Comparison of ENCODE assay signal across 15 cellular contexts in the genomic region with DNA sequence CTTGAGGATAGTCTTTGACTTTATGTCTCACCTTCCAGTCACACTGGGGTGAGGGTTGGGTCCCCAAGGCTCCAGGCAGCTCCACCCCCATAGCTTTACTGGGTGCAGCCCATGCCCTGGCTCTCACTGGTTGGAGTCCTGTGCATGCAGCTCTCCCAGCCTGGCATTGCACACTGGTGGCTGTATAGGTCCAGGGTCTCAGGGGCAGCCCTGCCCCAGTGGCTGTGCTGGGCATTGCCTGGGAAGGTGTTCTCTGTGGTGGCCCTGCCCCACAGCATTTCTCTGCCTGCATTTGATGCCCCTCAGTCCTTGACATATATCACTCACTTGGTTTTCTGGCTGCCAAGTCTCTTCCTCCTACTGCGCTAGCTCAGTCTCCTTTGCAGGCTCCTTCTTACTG. TPM values are rescaled to one million over a fixed set of nuclear protein-coding genes. Genes with fewer than 3 reads are reported as not detected.
DNase-seq lines count a peak whose midpoint lies in the region; ATAC-seq and TF ChIP-seq lines count a peak whose summit lies in the region.
"Had no signal": no experiment of that assay in that cellular context is flagged by ENCODE, and none has a peak within 500 bp of the region (broad histone marks: within the 10 kb centered on the region; RNA-seq: fewer than 3 reads in every experiment).

No MANE protein-coding gene starts in this region.

- H2BK15ac ChIP-seq in neuronal stem cell (ENCODE audit: low read length), result no peak overlapping the region

- ATAC-seq in activated T-cell treated with anti-CD3 and anti-CD28 coated beads, Interleukin-2, amount 50 U/mL, for 4 hours, result peak; percentile 23 to 30
- ATAC-seq in GM23338, result peak; percentile 53
- peak; percentile 25; the same call in 1 of the 2 replicates for ATAC-seq in WTC11

- no peak overlapping the region for H3K4ac ChIP-seq in neuronal stem cell (ENCODE audit: low read length)

- H3F3A ChIP-seq in GM23338 (replicated peaks; ENCODE audit: low read depth), result 0 out of 2 replicates have a peak, but pooled peaks cover 5% of the 10 kb centered on the region

- H3K4me1 Mint-ChIP-seq in activated T-cell treated with anti-CD3 and anti-CD28 coated beads, Interleukin-2, amount 50 U/mL, for 4 hours (ENCODE audit: low read depth), result no peaks in the 10 kb centered on the region
- H3K4me1 Mint-ChIP-seq in GM23338 (peaks cover 8% of the 10 kb centered on the region), WTC11 (peaks cover 4% of the 10 kb centered on the region)
- H3K4me1 Mint-ChIP-seq: CD14-positive monocyte had no signal

- no peak overlapping the region for H4K91ac ChIP-seq in neuronal stem cell (ENCODE audit: low read depth, low read length, poor library complexity)

- H3K36me3 ChIP-seq in GM23338 (ENCODE audit: insufficient read depth) (peaks cover 32% of the 10 kb centered on the region), neuronal stem cell (replicated peaks in 1 of 2; ENCODE audit: control insufficient read depth in 2 of 2, insufficient read depth in 2 of 2, low read length in 2 of 2) (peaks cover 10 to 39% of the 10 kb centered on the region in 2 donors), H7 (replicated peaks; ENCODE audit: control insufficient read depth, insufficient read depth, low read length) (peaks cover 15% of the 10 kb centered on the region)

- H3K79me1 ChIP-seq in neuronal stem cell (ENCODE audit: low read depth, low read length), result no peaks in the 10 kb centered on the region

- peaks cover 4% of the 10 kb centered on the region for H3K27me3 Mint-ChIP-seq in activated T-cell treated with anti-CD3 and anti-CD28 coated beads, Interleukin-2, amount 50 U/mL, for 4 hours (ENCODE audit: low read depth)
- peaks cover 12% of the 10 kb centered on the region for H3K27me3 Mint-ChIP-seq in GM23338 (ENCODE audit: insufficient read depth, low read depth, poor library complexity)
- H3K27me3 Mint-ChIP-seq in WTC11 (ENCODE audit: low read depth), result no peaks in the 10 kb centered on the region; the same call in 1 of the 2 replicates

- H3K4me3 Mint-ChIP-seq in activated T-cell treated with anti-CD3 and anti-CD28 coated beads, Interleukin-2, amount 50 U/mL, for 4 hours, result no peak overlapping the region
- no peak overlapping the region for H3K4me3 Mint-ChIP-seq in GM23338
- no peak overlapping the region for H3K4me3 Mint-ChIP-seq in WTC11
- H3K4me3 Mint-ChIP-seq: CD14-positive monocyte had no signal

- POLR2A ChIA-PET in WTC11 (lab: Charles Lee), result interaction anchor here (0.5 kb wide), 1 partner anchor 36 kb away, joined by 3 read pairs; no protein-coding TSS in a partner anchor

- peaks cover 6% of the 10 kb centered on the region; the same call in 1 of the 2 replicates for H4K20me1 ChIP-seq in GM23338 (replicated peaks; ENCODE audit: insufficient read depth)

- H3K27me3 ChIP-seq in GM23338 (ENCODE audit: insufficient read depth) (no peaks in the 10 kb centered on the region), neuronal stem cell (ENCODE audit: control insufficient read depth in 3 of 3, insufficient read depth in 3 of 3, low read depth in 1 of 3, low read length in 3 of 3) (peaks cover 0 to 8% (median 0%) of the 10 kb centered on the region in 3 experiments), H7 (ENCODE audit: control insufficient read depth, insufficient read depth, low read length) (no peaks in the 10 kb centered on the region; the same call in 1 of the 2 replicates)

- H2BK5ac ChIP-seq in neuronal stem cell (ENCODE audit: low read length), result no peak overlapping the region

- WGBS in neuronal stem cell (ENCODE audit: extremely low coverage in 2 of 2, insufficient read length in 2 of 2, insufficient replicate concordance in 1 of 2), 2 donors, result no CpG with 5 or more reads among the region's 1 CpG

- no peak overlapping the region for H3K4me3 ChIP-seq in GM23338
- H3K4me3 ChIP-seq in neuronal stem cell (ENCODE audit: low read length in 2 of 2), result peak overlapping the region in 1 of 2 donors; percentile 39
- no peak overlapping the region for H3K4me3 ChIP-seq in H7 (ENCODE audit: insufficient read depth, low read depth, low read length)

- H2BK120ac ChIP-seq in neuronal stem cell (ENCODE audit: low read depth, low read length), result no peak overlapping the region

- H3K79me2 ChIP-seq in GM23338 (replicated peaks; ENCODE audit: insufficient read depth), result no peaks in the 10 kb centered on the region

- CTCF ChIA-PET in WTC11 (lab: Charles Lee), result interaction anchor here (0.6 to 4.1 kb wide), 6 partner anchors 9 to 167 kb away, joined by 3 to 13 read pairs (median 4); no protein-coding TSS in a partner anchor

- H3K4me1 ChIP-seq in GM23338 (ENCODE audit: insufficient read depth) (no peaks in the 10 kb centered on the region; the same call in 1 of the 2 replicates), neuronal stem cell (ENCODE audit: control insufficient read depth in 2 of 2, insufficient read depth in 1 of 2, low read depth in 1 of 2, low read length in 2 of 2) (peaks cover 0 to under 1% of the 10 kb centered on the region in 2 donors)

- DNase-seq in activated T-cell treated with anti-CD3 and anti-CD28 coated beads, Interleukin-2, amount 50 U/mL, for 4 hours, result no peak
- no peak for DNase-seq in activated T-cell treated with anti-CD3 and anti-CD28 coated beads for 4 hours
- no peak for DNase-seq in GM23338 (ENCODE audit: low spot score)
- no peak for DNase-seq in WTC11 (ENCODE audit: low spot score)
- no peak for DNase-seq in neuronal stem cell (ENCODE audit: low spot score)
- DNase-seq in NCI-H2029 treated with DMSO at 0.1 percent for 48 hours (lab: John Stamatoyannopoulos, UW), result no peak
- no peak for DNase-seq in activated CD4-positive, CD25-positive, alpha-beta regulatory T cell treated with anti-CD3 and anti-CD28 coated beads, Interleukin-2, amount 50 U/mL, for 72 hours
- DNase-seq in H7, result no peak
- DNase-seq: Karpas-422, NCI-H1105 treated with DMSO at 0.1 percent for 48 hours, NCI-H187, NCI-H2171 treated with DMSO at 0.1 percent for 48 hours, NCI-H510A, T-helper 1 cell had no signal

- H3K36me3 Mint-ChIP-seq in activated T-cell treated with anti-CD3 and anti-CD28 coated beads, Interleukin-2, amount 50 U/mL, for 4 hours (ENCODE audit: insufficient read depth), result peaks cover 29% of the 10 kb centered on the region
- peaks cover 33% of the 10 kb centered on the region for H3K36me3 Mint-ChIP-seq in GM23338 (ENCODE audit: low read depth)
- peaks cover 30% of the 10 kb centered on the region for H3K36me3 Mint-ChIP-seq in WTC11

- H3K23ac ChIP-seq in neuronal stem cell (ENCODE audit: low read depth, low read length, poor library complexity), result no peak overlapping the region

- H2AFZ ChIP-seq in GM23338, result no peak overlapping the region
- H2AFZ ChIP-seq in neuronal stem cell (ENCODE audit: low read length), result no peak overlapping the region

- TF ChIP-seq CTCF in GM23338 (conservative IDR thresholded peaks at IDR 0.05; ENCODE audit: low read depth in 2 of 2) (no peak; a peak in 1 of 4 replicates), WTC11 (IDR thresholded peaks at IDR 0.05) (no peak)

- H3K14ac ChIP-seq in neuronal stem cell (ENCODE audit: low read length), result no peak overlapping the region

- H3K9me3 ChIP-seq in neuronal stem cell (replicated peaks in 1 of 2; ENCODE audit: control insufficient read depth in 2 of 2, insufficient read depth in 1 of 2, low read depth in 1 of 2, low read length in 2 of 2), result no peaks in the 10 kb centered on the region

- no peak overlapping the region for H2AK5ac ChIP-seq in neuronal stem cell (ENCODE audit: low read depth, low read length)

- H3K9me3 Mint-ChIP-seq in activated T-cell treated with anti-CD3 and anti-CD28 coated beads, Interleukin-2, amount 50 U/mL, for 4 hours, result no peaks in the 10 kb centered on the region
- H3K9me3 Mint-ChIP-seq in GM23338 (no peaks in the 10 kb centered on the region), WTC11 (no peaks in the 10 kb centered on the region)
- H3K9me3 Mint-ChIP-seq: CD14-positive monocyte had no signal

- peak overlapping the region; percentile 48 for H3K18ac ChIP-seq in neuronal stem cell (ENCODE audit: low read length)

- no peak overlapping the region for H3K9ac ChIP-seq in neuronal stem cell (ENCODE audit: low read depth, low read length, poor library complexity)

- H3K4me2 ChIP-seq in GM23338 (no peak overlapping the region), neuronal stem cell (ENCODE audit: insufficient read depth, low read length, poor library complexity, severe bottlenecking) (no peak overlapping the region)

- no peak overlapping the region for H3K27ac ChIP-seq in GM23338 (ENCODE audit: low read depth)
- H3K27ac ChIP-seq in neuronal stem cell (replicated peaks; ENCODE audit: low read length), result no peak overlapping the region

- 0 out of 2 replicates have a peak, but pooled peaks cover 2% of the 10 kb centered on the region for H3K9me2 ChIP-seq in GM23338 (ENCODE audit: insufficient read depth)

- H4K8ac ChIP-seq in neuronal stem cell (ENCODE audit: low read depth, low read length), result no peak overlapping the region

- H3K27ac Mint-ChIP-seq in GM23338 (no peak overlapping the region), WTC11 (no peak overlapping the region)
- H3K27ac Mint-ChIP-seq: CD14-positive monocyte had no signal

- no peak overlapping the region for H2BK12ac ChIP-seq in neuronal stem cell (ENCODE audit: low read length)

TF ChIP-seq in GM23338, 12 proteins besides CTCF, POLR2A, EP300 and RAD21:
- TF ChIP-seq STAT1 (IDR thresholded peaks at IDR 0.05; ENCODE audit: unreplicated experiment), result no peak
- TF ChIP-seq ZNF114 (CRISPR knock-in tag; IDR thresholded peaks at IDR 0.05), result no peak
- TF ChIP-seq POLR2AphosphoS5 (IDR thresholded peaks at IDR 0.05; ENCODE audit: low read depth), result no peak

TF ChIP-seq in WTC11, 78 proteins besides CTCF, POLR2A, EP300 and RAD21 (continues in another document):
- TF ChIP-seq ZNF416 (CRISPR knock-in tag; IDR thresholded peaks at IDR 0.05) (no peak), FOXP1 (CRISPR knock-in tag; IDR thresholded peaks at IDR 0.05; ENCODE audit: borderline replicate concordance) (no peak), ZNF121 (CRISPR knock-in tag; IDR thresholded peaks at IDR 0.05) (no peak), TEAD4 (CRISPR knock-in tag; IDR thresholded peaks at IDR 0.05) (no peak)

RNA-seq across cellular contexts. Expression of gene MPHOSPH10, which starts 21.2 kb away (rescaled TPM):
- total RNA-seq in activated T-cell treated with anti-CD3 and anti-CD28 coated beads, Interleukin-2, amount 50 U/mL, for 4 hours, result 10 to 100 TPM; 85.0 to 90.0 (median 85.7) TPM
- total RNA-seq in GM23338 (2014; rRNA removed; shearing (Covaris generic)), result 23.8 and 24.9 TPM in 2 replicates
- polyA plus RNA-seq in GM23338 (2016; fragmentation: Nextera tagmentation; extraction: Ambion mirVana), result 53.7 and 64.8 TPM in 2 replicates
- total RNA-seq in WTC11 (2021), result 27.8 to 36.6 TPM (median 31.4 TPM) in 3 replicates
- polyA plus RNA-seq in neuronal stem cell (2013, experiment 1 of 2), result 29.5 TPM
- 30.3 TPM for polyA plus RNA-seq in neuronal stem cell (2013, experiment 2 of 2)
- total RNA-seq in H7 (2014; rRNA removed; shearing (Covaris generic)), result 12.5 and 17.9 TPM in 2 replicates

RNA-seq across cellular contexts. Expression of gene MCEE, which starts 21.6 kb away (rescaled TPM):
- total RNA-seq in activated T-cell treated with anti-CD3 and anti-CD28 coated beads, Interleukin-2, amount 50 U/mL, for 4 hours, result 10 to 100 TPM in 1 of 3 donors, 1 to 10 TPM in 2; 8.4 to 10.6 (median 8.6) TPM
- 8.4 and 9.9 TPM in 2 replicates for total RNA-seq in GM23338 (2014; rRNA removed; shearing (Covaris generic))
- 26.2 and 31.1 TPM in 2 replicates for polyA plus RNA-seq in GM23338 (2016; fragmentation: Nextera tagmentation; extraction: Ambion mirVana)
- 17.2 to 19.1 TPM (median 18.7 TPM) in 3 replicates for total RNA-seq in WTC11 (2021)
- polyA plus RNA-seq in neuronal stem cell (2013, experiment 1 of 2), result 12.6 TPM
- polyA plus RNA-seq in neuronal stem cell (2013, experiment 2 of 2), result 11.9 TPM
- total RNA-seq in H7 (2014; rRNA removed; shearing (Covaris generic)), result 11.2 and 18.4 TPM in 2 replicates
